1 cellular context compared by ENCODE assay signal in the genomic region with DNA sequence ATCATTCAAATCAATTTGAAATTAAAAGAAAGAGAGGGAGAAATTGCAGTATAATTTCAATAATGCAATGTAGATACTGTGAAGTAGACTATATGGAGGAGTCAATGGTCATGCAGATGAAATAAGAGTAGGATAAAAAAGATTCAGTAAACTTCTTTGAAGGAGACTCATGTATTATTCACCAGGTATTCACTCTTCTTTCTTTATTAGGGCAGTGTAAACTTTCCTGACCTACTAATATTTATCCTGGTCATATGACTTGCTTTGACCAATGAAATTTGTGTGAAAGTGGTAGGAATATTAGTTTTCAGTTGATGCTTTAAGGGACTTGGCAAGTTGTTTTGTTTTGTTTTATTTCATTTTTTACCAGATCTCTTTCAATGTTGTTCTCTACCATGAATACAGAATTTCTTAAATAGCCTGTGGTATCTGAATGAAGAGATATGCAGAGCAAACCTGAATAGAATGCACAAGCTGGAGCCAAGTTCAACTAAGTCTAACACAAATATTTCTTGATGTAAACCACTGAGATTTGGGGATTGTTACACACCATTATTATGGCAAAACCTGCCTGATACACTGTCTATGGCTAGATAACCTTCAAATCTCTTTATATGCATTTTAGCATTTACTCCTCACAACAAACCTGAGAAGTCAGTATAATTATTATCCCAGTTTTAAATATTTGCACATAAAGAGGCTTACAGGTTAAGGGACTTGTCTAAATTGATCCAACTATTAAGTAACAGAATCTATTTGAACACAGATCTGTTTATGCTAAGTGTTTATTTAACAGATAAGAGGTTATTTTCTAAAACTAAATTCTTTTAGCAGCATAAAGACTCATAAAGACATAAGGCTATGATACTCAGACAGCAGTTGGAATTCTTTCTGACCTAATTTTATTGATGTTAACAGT.
A peak's percentile ranks its signal among the peaks of the same experiment; 100 is the strongest.
TF ChIP-seq lines count a peak whose summit lies in the region.

No MANE protein-coding gene starts in this region.

TF ChIP-seq in liver, 16 proteins besides CTCF, POLR2A, EP300 and RAD21 (continued from another document):
- TF ChIP-seq, protein P1, sequence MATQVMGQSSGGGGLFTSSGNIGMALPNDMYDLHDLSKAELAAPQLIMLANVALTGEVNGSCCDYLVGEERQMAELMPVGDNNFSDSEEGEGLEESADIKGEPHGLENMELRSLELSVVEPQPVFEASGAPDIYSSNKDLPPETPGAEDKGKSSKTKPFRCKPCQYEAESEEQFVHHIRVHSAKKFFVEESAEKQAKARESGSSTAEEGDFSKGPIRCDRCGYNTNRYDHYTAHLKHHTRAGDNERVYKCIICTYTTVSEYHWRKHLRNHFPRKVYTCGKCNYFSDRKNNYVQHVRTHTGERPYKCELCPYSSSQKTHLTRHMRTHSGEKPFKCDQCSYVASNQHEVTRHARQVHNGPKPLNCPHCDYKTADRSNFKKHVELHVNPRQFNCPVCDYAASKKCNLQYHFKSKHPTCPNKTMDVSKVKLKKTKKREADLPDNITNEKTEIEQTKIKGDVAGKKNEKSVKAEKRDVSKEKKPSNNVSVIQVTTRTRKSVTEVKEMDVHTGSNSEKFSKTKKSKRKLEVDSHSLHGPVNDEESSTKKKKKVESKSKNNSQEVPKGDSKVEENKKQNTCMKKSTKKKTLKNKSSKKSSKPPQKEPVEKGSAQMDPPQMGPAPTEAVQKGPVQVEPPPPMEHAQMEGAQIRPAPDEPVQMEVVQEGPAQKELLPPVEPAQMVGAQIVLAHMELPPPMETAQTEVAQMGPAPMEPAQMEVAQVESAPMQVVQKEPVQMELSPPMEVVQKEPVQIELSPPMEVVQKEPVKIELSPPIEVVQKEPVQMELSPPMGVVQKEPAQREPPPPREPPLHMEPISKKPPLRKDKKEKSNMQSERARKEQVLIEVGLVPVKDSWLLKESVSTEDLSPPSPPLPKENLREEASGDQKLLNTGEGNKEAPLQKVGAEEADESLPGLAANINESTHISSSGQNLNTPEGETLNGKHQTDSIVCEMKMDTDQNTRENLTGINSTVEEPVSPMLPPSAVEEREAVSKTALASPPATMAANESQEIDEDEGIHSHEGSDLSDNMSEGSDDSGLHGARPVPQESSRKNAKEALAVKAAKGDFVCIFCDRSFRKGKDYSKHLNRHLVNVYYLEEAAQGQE (IDR thresholded peaks at IDR 0.05), result no peak
- TF ChIP-seq FOXA1 (IDR thresholded peaks at IDR 0.05), result no peak
- peak in 1 of 2 donors; percentile 28 for TF ChIP-seq RXRA (IDR thresholded peaks at IDR 0.05)
- TF ChIP-seq, protein P2, sequence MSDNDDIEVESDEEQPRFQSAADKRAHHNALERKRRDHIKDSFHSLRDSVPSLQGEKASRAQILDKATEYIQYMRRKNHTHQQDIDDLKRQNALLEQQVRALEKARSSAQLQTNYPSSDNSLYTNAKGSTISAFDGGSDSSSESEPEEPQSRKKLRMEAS (IDR thresholded peaks at IDR 0.05), result no peak
- TF ChIP-seq, protein P3, sequence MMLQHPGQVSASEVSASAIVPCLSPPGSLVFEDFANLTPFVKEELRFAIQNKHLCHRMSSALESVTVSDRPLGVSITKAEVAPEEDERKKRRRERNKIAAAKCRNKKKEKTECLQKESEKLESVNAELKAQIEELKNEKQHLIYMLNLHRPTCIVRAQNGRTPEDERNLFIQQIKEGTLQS (IDR thresholded peaks at IDR 0.05), result no peak
- no peak for TF ChIP-seq EGR1 (IDR thresholded peaks at IDR 0.05; ENCODE audit: low read depth in 2 of 2)
- TF ChIP-seq TAF1 (conservative IDR thresholded peaks at IDR 0.05), result no peak
- TF ChIP-seq, protein P4, sequence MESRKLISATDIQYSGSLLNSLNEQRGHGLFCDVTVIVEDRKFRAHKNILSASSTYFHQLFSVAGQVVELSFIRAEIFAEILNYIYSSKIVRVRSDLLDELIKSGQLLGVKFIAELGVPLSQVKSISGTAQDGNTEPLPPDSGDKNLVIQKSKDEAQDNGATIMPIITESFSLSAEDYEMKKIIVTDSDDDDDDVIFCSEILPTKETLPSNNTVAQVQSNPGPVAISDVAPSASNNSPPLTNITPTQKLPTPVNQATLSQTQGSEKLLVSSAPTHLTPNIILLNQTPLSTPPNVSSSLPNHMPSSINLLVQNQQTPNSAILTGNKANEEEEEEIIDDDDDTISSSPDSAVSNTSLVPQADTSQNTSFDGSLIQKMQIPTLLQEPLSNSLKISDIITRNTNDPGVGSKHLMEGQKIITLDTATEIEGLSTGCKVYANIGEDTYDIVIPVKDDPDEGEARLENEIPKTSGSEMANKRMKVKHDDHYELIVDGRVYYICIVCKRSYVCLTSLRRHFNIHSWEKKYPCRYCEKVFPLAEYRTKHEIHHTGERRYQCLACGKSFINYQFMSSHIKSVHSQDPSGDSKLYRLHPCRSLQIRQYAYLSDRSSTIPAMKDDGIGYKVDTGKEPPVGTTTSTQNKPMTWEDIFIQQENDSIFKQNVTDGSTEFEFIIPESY (IDR thresholded peaks at IDR 0.05), result no peak
- TF ChIP-seq JUND (IDR thresholded peaks at IDR 0.05), result no peak
- TF ChIP-seq GABPA (IDR thresholded peaks at IDR 0.05 in 1 of 2, conservative IDR thresholded peaks at IDR 0.05 in 1 of 2), result no peak
- TF ChIP-seq SP1 (IDR thresholded peaks at IDR 0.05), result no peak
TF ChIP-seq in liver: peak in this region for 3.
